Comparison of ENCODE assay signal across 8 cellular contexts in genomic region chr2:234427081-234428058, GRCh38.
DNase-seq lines count a peak whose midpoint lies in the region; ATAC-seq and TF ChIP-seq lines count a peak whose summit lies in the region.

No MANE protein-coding gene starts in this region.

- TF ChIP-seq CTCF in Caco-2 (IDR thresholded peaks at IDR 0.05; ENCODE audit: insufficient read depth in 1 of 2, low read depth in 1 of 2, low read length in 1 of 2, severe bottlenecking in 1 of 2, unreplicated experiment in 1 of 2) (no peak), Loucy (conservative IDR thresholded peaks at IDR 0.05; ENCODE audit: low read length) (no peak), natural killer cell (IDR thresholded peaks at IDR 0.05) (no peak), adrenal gland (IDR thresholded peaks at IDR 0.05) (no peak)

- H3F3A ChIP-seq in Loucy (ENCODE audit: low read depth): peaks cover 16% of the 10 kb centered on the region

- TSS peak; percentile 79 for BruUV-seq in Caco-2 (replicated peaks; lab: Mats Ljungman, UMichigan)

- DNase-seq in Caco-2: peak; percentile 73 to 86
- peak; percentile 35 for DNase-seq in central memory CD4-positive, alpha-beta T cell
- peak; percentile 33 for DNase-seq in natural killer cell
- no peak for DNase-seq in adrenal gland
- DNase-seq in NCI-H1092 (lab: John Stamatoyannopoulos, UW): no peak
- no peak for DNase-seq in NK-92 (lab: John Stamatoyannopoulos, UW; ENCODE audit: unreplicated experiment)
- no peak for DNase-seq in DMS53 treated with DMSO at 0.1 percent for 48 hours (lab: John Stamatoyannopoulos, UW; ENCODE audit: unreplicated experiment)

- POLR2A ChIA-PET in Caco-2 (lab: Charles Lee): interaction anchor here (0.6 to 1.0 kb wide), 4 partner anchors 17 to 145 kb away, joined by 3 to 14 read pairs (median 6); no protein-coding TSS in a partner anchor

- H3K9me3 ChIP-seq in Caco-2 (no peaks in the 10 kb centered on the region), Loucy (ENCODE audit: insufficient read depth, low read depth, low read length) (no peaks in the 10 kb centered on the region), adrenal gland (replicated peaks in 1 of 3) (no peaks in the 10 kb centered on the region)

- H3K27me3 Mint-ChIP-seq in Caco-2 (ENCODE audit: insufficient read depth, unreplicated experiment): no peaks in the 10 kb centered on the region
- no peaks in the 10 kb centered on the region for H3K27me3 Mint-ChIP-seq in natural killer cell (ENCODE audit: low read depth in 2 of 2)

- peak overlapping the region; percentile 82 for H3K4me2 ChIP-seq in Loucy (ENCODE audit: low read depth, low read length, poor library complexity, severe bottlenecking)

- CTCF ChIA-PET in Caco-2 (lab: Charles Lee): interaction anchor here (0.6 kb wide), 1 partner anchor 179 kb away, joined by 6 read pairs; no protein-coding TSS in a partner anchor

- no peak overlapping the region for H2AFZ ChIP-seq in Loucy (ENCODE audit: low read length)

- H3K4me1 ChIP-seq in Caco-2: peaks cover 60% of the 10 kb centered on the region
- H3K4me1 ChIP-seq in Loucy (ENCODE audit: insufficient read depth, low read length, poor library complexity, severe bottlenecking): peaks cover 70% of the 10 kb centered on the region
- no peaks in the 10 kb centered on the region for H3K4me1 ChIP-seq in adrenal gland (replicated peaks in 1 of 2)

- WGBS in adrenal gland, 4 donors: 53 to 56% (median 55%) methylated on average over 14 to 15 of the region's 15 CpGs

- H3K36me3 Mint-ChIP-seq in Caco-2 (ENCODE audit: insufficient read depth, unreplicated experiment) (peaks cover 10% of the 10 kb centered on the region), natural killer cell (no peaks in the 10 kb centered on the region)

- no peak overlapping the region for H3K27ac ChIP-seq in adrenal gland

- no peaks in the 10 kb centered on the region for H3K79me2 ChIP-seq in Loucy (ENCODE audit: insufficient read depth, low read length)

- H3K36me3 ChIP-seq in Caco-2 (ENCODE audit: control insufficient read depth, insufficient read depth, low read length) (no peaks in the 10 kb centered on the region), Loucy (ENCODE audit: insufficient read depth, low read length) (no peaks in the 10 kb centered on the region), adrenal gland (replicated peaks in 1 of 2) (no peaks in the 10 kb centered on the region)

- no peaks in the 10 kb centered on the region for H4K20me1 ChIP-seq in Loucy (ENCODE audit: insufficient read depth, low read length, poor library complexity, severe bottlenecking)

- H3K9me3 Mint-ChIP-seq in Caco-2 (ENCODE audit: unreplicated experiment): no peaks in the 10 kb centered on the region
- H3K9me3 Mint-ChIP-seq in natural killer cell: no peaks in the 10 kb centered on the region

- intact Hi-C loops in Caco-2 (cut with micrococcal nuclease; ENCODE audit: unreplicated experiment) (loop anchor here (1.0 kb wide), 3 partner anchors 17 to 35 kb away; no protein-coding TSS in a partner anchor), natural killer cell (cut with micrococcal nuclease) (loop anchor here (5.0 to 10.0 kb wide), 2 partner anchors 35 to 433 kb away; no protein-coding TSS in a partner anchor), adrenal gland (cut with DNase I) (no loop called here)

- H3K4me3 ChIP-seq in Caco-2 (ENCODE audit: low read depth, low read length) (no peak overlapping the region), Loucy (ENCODE audit: low read length, poor library complexity, severe bottlenecking) (peak overlapping the region; percentile 61), adrenal gland (no peak overlapping the region)

- TF ChIP-seq POLR2A in adrenal gland (IDR thresholded peaks at IDR 0.05): no peak

- H3K27me3 ChIP-seq in Caco-2 (replicated peaks; ENCODE audit: control insufficient read depth, insufficient read depth, low read length) (no peaks in the 10 kb centered on the region), Loucy (ENCODE audit: insufficient read depth, low read length, poor library complexity, severe bottlenecking) (no peaks in the 10 kb centered on the region), adrenal gland (no peaks in the 10 kb centered on the region)

- peak; percentile 4 to 29 (median 26) for ATAC-seq in natural killer cell

- H3K4me1 Mint-ChIP-seq in Caco-2 (ENCODE audit: low read depth, unreplicated experiment) (peaks cover 29% of the 10 kb centered on the region), natural killer cell (peaks cover 80 to 83% of the 10 kb centered on the region in 2 donors)

- H3K9me2 ChIP-seq in Loucy (replicated peaks; ENCODE audit: low read depth, low read length): no peaks in the 10 kb centered on the region

- H3K4me3 Mint-ChIP-seq in Caco-2 (ENCODE audit: unreplicated experiment) (peak overlapping the region; percentile 64), natural killer cell (peak overlapping the region; percentile 80)

- H3K9ac ChIP-seq in Loucy (ENCODE audit: low read depth, low read length, poor library complexity, severe bottlenecking): peak overlapping the region; percentile 84

- H3K27ac Mint-ChIP-seq in Caco-2 (ENCODE audit: unreplicated experiment) (peak overlapping the region; percentile 96), natural killer cell (peak overlapping the region; percentile 98 to 100)

Comparison
In these comparisons a context has a peak if more than half of its experiments do, and no peak if none do; other contexts are left out.
1. DNase-seq: peak in Caco-2 (2 of 2), central memory CD4-positive, alpha-beta T cell (single experiment) and natural killer cell (single experiment); none in adrenal gland (0 of 7), NCI-H1092 (single experiment), NK-92 (single experiment) and DMS53 treated with DMSO at 0.1 percent for 48 hours (single experiment).
2. intact Hi-C loops: an anchor here in Caco-2 (1.0 kb wide) and natural killer cell (5.0 to 10.0 kb wide); none called in adrenal gland.